In genomic region chr19:9785367-9786331, GRCh38 we compare ENCODE assay signal across 8 cellular contexts. TPM values are rescaled to one million over a fixed set of nuclear protein-coding genes. Genes with fewer than 3 reads are reported as not detected.
DNase-seq lines count a peak whose midpoint lies in the region; ATAC-seq, FAIRE-seq and TF ChIP-seq lines count a peak whose summit lies in the region.

No MANE protein-coding gene starts in this region.

- H3K9me3 ChIP-seq in keratinocyte (ENCODE audit: control insufficient read depth, low read depth, low read length): no peaks in the 10 kb centered on the region

- peak; percentile 35 for DNase-seq in A172 (ENCODE audit: low spot score)
- peak; percentile 100 for DNase-seq in NCI-H345 (lab: John Stamatoyannopoulos, UW)
- peak; percentile 96 for DNase-seq in activated CD4-positive, CD25-positive, alpha-beta regulatory T cell treated with anti-CD3 and anti-CD28 coated beads, Interleukin-2, amount 50 U/mL, for 72 hours
- DNase-seq in cerebellar nuclear complex (lab: John Stamatoyannopoulos, UW): peak; percentile 35 to 73
- peak; percentile 97 for DNase-seq in keratinocyte (ENCODE audit: low read depth, low spot score)
- DNase-seq in stimulated activated CD4-positive, alpha-beta T cell treated with anti-CD3 and anti-CD28 coated beads, Interleukin-12 subunit alpha, Interleukin-12 subunit beta, amount 100 ng/mL, for 48 hours (ENCODE audit: low read depth in 2 of 3, low spot score in 1 of 3): peak; percentile 97 to 99 (median 98)

- H4K20me1 ChIP-seq in keratinocyte (ENCODE audit: control insufficient read depth, extremely low read depth, insufficient read depth, low read length): no peaks in the 10 kb centered on the region

- FAIRE-seq in keratinocyte (lab: Jason Lieb, UNC): peak; percentile 9

- peak; percentile 61 for ATAC-seq in GM18861 (IDR thresholded peaks at IDR 0.05; ENCODE audit: unreplicated experiment)
- ATAC-seq in HG03103 (IDR thresholded peaks at IDR 0.05; ENCODE audit: low read depth, unreplicated experiment): peak; percentile 68

- TF ChIP-seq CTCF in keratinocyte (optimal IDR thresholded peaks at IDR 0.05 in 1 of 3, IDR thresholded peaks at IDR 0.05 in 1 of 3, conservative IDR thresholded peaks at IDR 0.05 in 1 of 3; ENCODE audit: extremely low read depth in 1 of 3, insufficient read depth in 2 of 3, low read length in 3 of 3): no peak

- H3K27ac ChIP-seq in keratinocyte (ENCODE audit: control insufficient read depth, insufficient read depth, low read length): peak overlapping the region; percentile 71

- peak overlapping the region; percentile 64 to 79 (median 75) for H3K4me3 ChIP-seq in keratinocyte (ENCODE audit: control insufficient read depth in 2 of 3, extremely low read depth in 1 of 3, insufficient read depth in 2 of 3, low read depth in 1 of 3, low read length in 3 of 3)

- peak overlapping the region; percentile 77 for H3K9ac ChIP-seq in keratinocyte (ENCODE audit: control insufficient read depth, extremely low read depth, insufficient read depth, low read length)

- H3K36me3 ChIP-seq in keratinocyte (ENCODE audit: control insufficient read depth in 2 of 2, extremely low read depth in 1 of 2, insufficient read depth in 2 of 2, low read length in 2 of 2): no peaks in the 10 kb centered on the region

- peak overlapping the region; percentile 79 for H2AFZ ChIP-seq in keratinocyte (ENCODE audit: control insufficient read depth, low read length)

- peak overlapping the region; percentile 81 for H3K4me2 ChIP-seq in keratinocyte (ENCODE audit: control insufficient read depth, extremely low read depth, insufficient read depth, low read depth, low read length)

- dilution Hi-C loops in keratinocyte (cut with MboI; ENCODE audit: extremely low pct_ligation_motif_present, low sequenced_read_pairs): no loop called here

- no peaks in the 10 kb centered on the region for H3K27me3 ChIP-seq in keratinocyte (ENCODE audit: control insufficient read depth, extremely low read depth, insufficient read depth, low read length)

- H3K4me1 ChIP-seq in keratinocyte (ENCODE audit: control insufficient read depth, extremely low read depth, insufficient read depth, low read length): peaks cover 2% of the 10 kb centered on the region

- no peaks in the 10 kb centered on the region for H3K9me1 ChIP-seq in keratinocyte (ENCODE audit: control insufficient read depth, extremely low read depth, insufficient read depth, low read length)

- H3K79me2 ChIP-seq in keratinocyte (ENCODE audit: control insufficient read depth, insufficient read depth, low read length): no peaks in the 10 kb centered on the region

RNA-seq across cellular contexts. Expression of gene ZNF846, which starts 17.1 kb away (rescaled TPM):
- total RNA-seq in A172 (2014; rRNA removed; shearing (Covaris generic)): 1.2 and 3.8 TPM in 2 replicates
- polyA plus RNA-seq in keratinocyte: 3.5 to 8.9 TPM (median 8.0 TPM) in 3 replicates
- 29.5 TPM for polyA plus RNA-seq in keratinocyte (2011; ENCODE audit: low read depth)
- 4.3 and 4.4 TPM in 2 replicates for polyA plus RNA-seq in keratinocyte (2011; cell fraction: cytosol; rRNA removed)
- 21.9 and 22.1 TPM in 2 replicates for polyA plus RNA-seq in keratinocyte (2011; cell fraction: nucleus; rRNA removed)
- polyA plus RNA-seq in keratinocyte (2012; ENCODE audit: low replicate concordance): 4.2 and 9.5 TPM in 2 replicates
- polyA minus RNA-seq in keratinocyte: 2.0 to 11.6 TPM (median 5.5 TPM) in 3 replicates
- polyA minus RNA-seq in keratinocyte (2011; cell fraction: cytosol; rRNA and poly(A)+ RNA removed): not detected
- polyA minus RNA-seq in keratinocyte (2011; cell fraction: nucleus; rRNA and poly(A)+ RNA removed): 6.3 and 20.1 TPM in 2 replicates

RNA-seq across cellular contexts. Expression of gene FBXL12, which starts 33.2 kb away (rescaled TPM):
- total RNA-seq in A172 (2014; rRNA removed; shearing (Covaris generic)): 17.3 and 18.1 TPM in 2 replicates
- polyA plus RNA-seq in keratinocyte: 12.6 to 18.2 TPM (median 17.2 TPM) in 3 replicates
- polyA plus RNA-seq in keratinocyte (2011; ENCODE audit: low read depth): 5.2 TPM
- 12.8 and 17.6 TPM in 2 replicates for polyA plus RNA-seq in keratinocyte (2011; cell fraction: cytosol; rRNA removed)
- 36.9 and 44.1 TPM in 2 replicates for polyA plus RNA-seq in keratinocyte (2011; cell fraction: nucleus; rRNA removed)
- 14.4 and 17.1 TPM in 2 replicates for polyA plus RNA-seq in keratinocyte (2012; ENCODE audit: low replicate concordance)
- 6.7 to 13.2 TPM (median 9.0 TPM) in 3 replicates for polyA minus RNA-seq in keratinocyte
- 19.4 TPM for polyA minus RNA-seq in keratinocyte (2011; cell fraction: cytosol; rRNA and poly(A)+ RNA removed)
- 13.7 and 16.4 TPM in 2 replicates for polyA minus RNA-seq in keratinocyte (2011; cell fraction: nucleus; rRNA and poly(A)+ RNA removed)

RNA-seq across cellular contexts. Expression of gene UBL5, which starts 42.1 kb away (rescaled TPM):
- 506 and 560 TPM in 2 replicates for total RNA-seq in A172 (2014; rRNA removed; shearing (Covaris generic))
- polyA plus RNA-seq in keratinocyte: 995 to 1,153 TPM (median 1,097 TPM) in 3 replicates
- 149 TPM for polyA plus RNA-seq in keratinocyte (2011; ENCODE audit: low read depth)
- polyA plus RNA-seq in keratinocyte (2011; cell fraction: cytosol; rRNA removed): 957 and 1,326 TPM in 2 replicates
- 394 and 589 TPM in 2 replicates for polyA plus RNA-seq in keratinocyte (2011; cell fraction: nucleus; rRNA removed)
- polyA plus RNA-seq in keratinocyte (2012; ENCODE audit: low replicate concordance): 696 and 1,022 TPM in 2 replicates
- 77.0 to 258 TPM (median 227 TPM) in 3 replicates for polyA minus RNA-seq in keratinocyte
- 195 TPM for polyA minus RNA-seq in keratinocyte (2011; cell fraction: cytosol; rRNA and poly(A)+ RNA removed)
- 30.7 and 54.1 TPM in 2 replicates for polyA minus RNA-seq in keratinocyte (2011; cell fraction: nucleus; rRNA and poly(A)+ RNA removed)

RNA-seq across cellular contexts. Expression of gene PIN1, which starts 49.5 kb away (rescaled TPM):
- total RNA-seq in A172 (2014; rRNA removed; shearing (Covaris generic)): 231 and 232 TPM in 2 replicates
- polyA plus RNA-seq in keratinocyte: 39.8 to 53.3 TPM (median 45.2 TPM) in 3 replicates
- polyA plus RNA-seq in keratinocyte (2011; ENCODE audit: low read depth): 25.7 TPM
- polyA plus RNA-seq in keratinocyte (2011; cell fraction: cytosol; rRNA removed): 18.5 and 58.6 TPM in 2 replicates
- 23.8 and 29.8 TPM in 2 replicates for polyA plus RNA-seq in keratinocyte (2011; cell fraction: nucleus; rRNA removed)
- 30.2 and 65.5 TPM in 2 replicates for polyA plus RNA-seq in keratinocyte (2012; ENCODE audit: low replicate concordance)
- 7.7 to 15.4 TPM (median 12.5 TPM) in 3 replicates for polyA minus RNA-seq in keratinocyte
- polyA minus RNA-seq in keratinocyte (2011; cell fraction: cytosol; rRNA and poly(A)+ RNA removed): 44.5 TPM
- 10.5 and 12.2 TPM in 2 replicates for polyA minus RNA-seq in keratinocyte (2011; cell fraction: nucleus; rRNA and poly(A)+ RNA removed)

Comparison
In these comparisons a context has a peak if more than half of its experiments do, and no peak if none do; other contexts are left out.
1. Peak in every context shown above with its lines: DNase-seq, ATAC-seq, H3K4me3 ChIP-seq and H3K27ac ChIP-seq.
2. DNase-seq: peak in every context shown above with its lines; median percentile 100 in NCI-H345; 98 in stimulated activated CD4-positive, alpha-beta T cell treated with anti-CD3 and anti-CD28 coated beads, Interleukin-12 subunit alpha, Interleukin-12 subunit beta, amount 100 ng/mL, for 48 hours; 97 in keratinocyte; 96 in activated CD4-positive, CD25-positive, alpha-beta regulatory T cell treated with anti-CD3 and anti-CD28 coated beads, Interleukin-2, amount 50 U/mL, for 72 hours; 54 in cerebellar nuclear complex; 35 in A172.